In the genomic region with DNA sequence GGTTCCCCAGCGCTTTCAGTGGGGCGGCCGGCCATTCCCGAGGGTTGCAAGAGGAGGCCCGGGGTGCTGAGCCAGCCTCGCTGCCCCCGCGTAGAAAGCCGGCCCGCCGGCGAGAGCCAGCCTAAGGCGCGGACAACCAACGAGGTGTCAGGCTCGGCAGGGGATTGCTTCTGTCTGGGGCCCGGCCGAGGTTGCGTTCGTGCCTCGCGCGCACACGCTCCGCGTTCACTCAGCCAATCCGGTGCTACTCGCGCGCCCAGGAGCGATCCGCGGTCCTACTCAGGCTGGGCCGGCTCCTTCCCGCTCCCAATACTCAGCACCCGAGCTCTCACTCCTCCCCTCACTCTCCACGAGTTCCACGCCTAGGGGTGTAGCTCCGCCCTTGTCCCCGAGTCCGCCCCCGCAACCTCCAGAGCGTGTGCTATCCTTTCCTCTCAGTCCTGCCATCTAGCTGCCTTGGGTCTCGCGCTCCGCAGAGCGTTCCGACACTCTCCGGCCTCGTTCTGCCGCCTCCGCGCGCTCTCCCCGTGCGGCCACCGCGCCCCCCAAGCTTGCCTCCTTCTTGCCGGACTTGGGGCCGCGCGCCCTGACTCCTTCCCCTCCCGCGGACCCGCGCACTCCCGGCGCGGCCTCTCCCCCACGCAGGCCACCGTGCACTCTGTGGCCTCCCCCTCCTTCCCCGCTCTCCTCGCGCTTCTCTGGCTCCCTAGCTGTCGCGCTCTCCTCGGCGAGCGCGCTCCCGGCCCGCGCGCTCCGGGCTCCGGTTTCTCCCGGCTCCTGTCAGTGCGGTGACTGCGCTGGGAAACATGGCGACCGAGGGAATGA, we compare ENCODE assay signal across 8 cellular contexts. TPM values are rescaled to one million over a fixed set of nuclear protein-coding genes. Genes with fewer than 3 reads are reported as not detected.
DNase-seq lines count a peak whose midpoint lies in the region; ATAC-seq and TF ChIP-seq lines count a peak whose summit lies in the region.

GPHN (plus strand) TSS at position 426 of the 825 bp plus-strand sequence.

- ATAC-seq in GM18907 (IDR thresholded peaks at IDR 0.05; ENCODE audit: unreplicated experiment) (peak; percentile 85), HG03159 (IDR thresholded peaks at IDR 0.05; ENCODE audit: unreplicated experiment) (peak; percentile 83)
- ATAC-seq in activated CD4-positive, alpha-beta T cell treated with anti-CD3 and anti-CD28 coated beads for 36 hours = peak; percentile 96

- peaks cover 3% of the 10 kb centered on the region for H3K27me3 Mint-ChIP-seq in activated CD4-positive, alpha-beta T cell treated with anti-CD3 and anti-CD28 coated beads for 36 hours

- POLR2A ChIA-PET in activated CD4-positive, alpha-beta T cell treated with anti-CD3 and anti-CD28 coated beads for 36 hours (lab: Charles Lee) = interaction anchor here (0.6 to 0.7 kb wide), 3 partner anchors 41 to 1753 kb away, joined by 3 to 6 read pairs (median 3); no protein-coding TSS in a partner anchor

- peak within 1 kb of the TSS; percentile 94 for H3K27ac Mint-ChIP-seq in activated CD4-positive, alpha-beta T cell treated with anti-CD3 and anti-CD28 coated beads for 36 hours

- CTCF ChIA-PET in activated CD4-positive, alpha-beta T cell treated with anti-CD3 and anti-CD28 coated beads for 36 hours (lab: Charles Lee) = interaction anchor here (0.6 to 1.6 kb wide), 8 partner anchors 10 to 852 kb away, joined by 3 to 8 read pairs (median 4); partner anchors contain the start of genes ATP6V1D and EIF2S1

- peak within 1 kb of the TSS; percentile 93 for H3K4me3 ChIP-seq in choroid plexus epithelial cell (ENCODE audit: low read depth, low read length)

- no peaks in the 10 kb centered on the region for H3K9me3 Mint-ChIP-seq in activated CD4-positive, alpha-beta T cell treated with anti-CD3 and anti-CD28 coated beads for 36 hours (ENCODE audit: low read depth)

- TF ChIP-seq CTCF in choroid plexus epithelial cell (conservative IDR thresholded peaks at IDR 0.05; ENCODE audit: low read depth, low read length) = peak; percentile 50

- peaks cover 39% of the 10 kb centered on the region for H3K4me1 Mint-ChIP-seq in activated CD4-positive, alpha-beta T cell treated with anti-CD3 and anti-CD28 coated beads for 36 hours

- peak within 1 kb of the TSS; percentile 90 for H3K4me3 Mint-ChIP-seq in activated CD4-positive, alpha-beta T cell treated with anti-CD3 and anti-CD28 coated beads for 36 hours

- intact Hi-C loops in activated CD4-positive, alpha-beta T cell treated with anti-CD3 and anti-CD28 coated beads for 36 hours (cut with DNase I, micrococcal nuclease) = loop anchor here (1.0 to 10.0 kb wide), 10 partner anchors 94 to 1406 kb away; partner anchors contain the start of genes PALS1 (in 2 of the 2), ATP6V1D (in 1 of the 2), EIF2S1 (in 1 of the 2) and MAX (in 1 of the 2)

- DNase-seq in AG08395 (ENCODE audit: low spot score) (peak; percentile 95), NCI-H345 (lab: John Stamatoyannopoulos, UW) (peak; percentile 97), choroid plexus epithelial cell (ENCODE audit: low read depth) (peak; percentile 99), kidney glomerular epithelial cell (lab: John Stamatoyannopoulos, UW) (peak; percentile 93)
- DNase-seq in activated CD4-positive, alpha-beta T cell treated with anti-CD3 and anti-CD28 coated beads for 36 hours = peak; percentile 96
- DNase-seq in stimulated activated CD4-positive, alpha-beta T cell treated with anti-CD3 and anti-CD28 coated beads, Interleukin-1b, Interleukin-23, amount 100 ng/mL, for 1 hour (ENCODE audit: low read depth in 2 of 2) = peak; percentile 59 to 61

- peaks cover under 1% of the 10 kb centered on the region for H3K36me3 Mint-ChIP-seq in activated CD4-positive, alpha-beta T cell treated with anti-CD3 and anti-CD28 coated beads for 36 hours (ENCODE audit: low read depth)

RNA-seq across cellular contexts. Expression of gene GPHN, which starts in this region (rescaled TPM):
- total RNA-seq in activated CD4-positive, alpha-beta T cell treated with anti-CD3 and anti-CD28 coated beads for 36 hours = 10 to 100 TPM; 29.8 to 37.5 TPM

Comparison
In these comparisons a context has a peak if more than half of its experiments do, and no peak if none do; other contexts are left out.
1. Peak in every context shown above with its lines: DNase-seq, ATAC-seq and H3K4me3 ChIP-seq.